Comparison of ENCODE assay signal across 1 cellular context in genomic region chr4:82901129-82901718, GRCh38.
A peak's percentile ranks its signal among the peaks of the same experiment; 100 is the strongest.
TF ChIP-seq lines count a peak whose summit lies in the region.

No MANE protein-coding gene starts in this region.

TF ChIP-seq in HEK293, 187 proteins besides CTCF, POLR2A, EP300 and RAD21 (continued from another document):
- no peak for TF ChIP-seq ZNF18 (tag by site-specific recombination; IDR thresholded peaks at IDR 0.05)
- TF ChIP-seq, protein P1, sequence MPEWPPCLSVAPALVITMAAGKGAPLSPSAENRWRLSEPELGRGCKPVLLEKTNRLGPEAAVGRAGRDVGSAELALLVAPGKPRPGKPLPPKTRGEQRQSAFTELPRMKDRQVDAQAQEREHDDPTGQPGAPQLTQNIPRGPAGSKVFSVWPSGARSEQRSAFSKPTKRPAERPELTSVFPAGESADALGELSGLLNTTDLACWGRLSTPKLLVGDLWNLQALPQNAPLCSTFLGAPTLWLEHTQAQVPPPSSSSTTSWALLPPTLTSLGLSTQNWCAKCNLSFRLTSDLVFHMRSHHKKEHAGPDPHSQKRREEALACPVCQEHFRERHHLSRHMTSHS (tag by site-specific recombination; IDR thresholded peaks at IDR 0.05) = no peak
- no peak for TF ChIP-seq ZBTB7A (tag by site-specific recombination; IDR thresholded peaks at IDR 0.05; ENCODE audit: low read depth)
- TF ChIP-seq ZNF169 (tag by site-specific recombination; IDR thresholded peaks at IDR 0.05) = no peak
- TF ChIP-seq YY2 (tag by site-specific recombination; IDR thresholded peaks at IDR 0.05) = 0 out of 2 replicates have a peak, but pooled peaks have one; percentile 8
- TF ChIP-seq MYNN (tag by site-specific recombination; IDR thresholded peaks at IDR 0.05; ENCODE audit: borderline replicate concordance) = no peak
- no peak for TF ChIP-seq SCRT1 (tag by site-specific recombination; IDR thresholded peaks at IDR 0.05; ENCODE audit: borderline replicate concordance)
- no peak for TF ChIP-seq TRIM28 (IDR thresholded peaks at IDR 0.05; ENCODE audit: borderline replicate concordance, low read length)
- TF ChIP-seq INSM2 (tag by site-specific recombination; IDR thresholded peaks at IDR 0.05) = no peak
- TF ChIP-seq ZNF449 (tag by site-specific recombination; IDR thresholded peaks at IDR 0.05) = no peak
- TF ChIP-seq ZFP69B (tag by site-specific recombination; IDR thresholded peaks at IDR 0.05) = no peak
- no peak for TF ChIP-seq KLF7 (tag by site-specific recombination; IDR thresholded peaks at IDR 0.05; ENCODE audit: borderline replicate concordance)
- TF ChIP-seq ZNF26 (tag by site-specific recombination; IDR thresholded peaks at IDR 0.05) = no peak
- no peak for TF ChIP-seq PATZ1 (tag by site-specific recombination; IDR thresholded peaks at IDR 0.05)
- no peak for TF ChIP-seq GFI1B (tag by site-specific recombination; IDR thresholded peaks at IDR 0.05)
- no peak for TF ChIP-seq ZNF629 (tag by site-specific recombination; IDR thresholded peaks at IDR 0.05)
- no peak for TF ChIP-seq ZNF626 (tag by site-specific recombination; IDR thresholded peaks at IDR 0.05)
- no peak for TF ChIP-seq ZNF133 (tag by site-specific recombination; IDR thresholded peaks at IDR 0.05)
- no peak for TF ChIP-seq ZFHX2 (tag by site-specific recombination; conservative IDR thresholded peaks at IDR 0.05)
- TF ChIP-seq ZBTB17 (tag by site-specific recombination; IDR thresholded peaks at IDR 0.05) = peak; percentile 99
- TF ChIP-seq ZNF366 (tag by site-specific recombination; conservative IDR thresholded peaks at IDR 0.05) = peak; percentile 43; the same call in 1 of the 2 replicates
- TF ChIP-seq ZNF513 (tag by site-specific recombination; IDR thresholded peaks at IDR 0.05) = no peak
- TF ChIP-seq SP3 (tag by site-specific recombination; IDR thresholded peaks at IDR 0.05) = no peak
- no peak for TF ChIP-seq KLF10 (tag by site-specific recombination; IDR thresholded peaks at IDR 0.05)
- TF ChIP-seq ZNF335 (tag by site-specific recombination; conservative IDR thresholded peaks at IDR 0.05) = peak; percentile 29
- TF ChIP-seq ZNF2 (tag by site-specific recombination; IDR thresholded peaks at IDR 0.05) = peak; percentile 88
- TF ChIP-seq, protein P2, sequence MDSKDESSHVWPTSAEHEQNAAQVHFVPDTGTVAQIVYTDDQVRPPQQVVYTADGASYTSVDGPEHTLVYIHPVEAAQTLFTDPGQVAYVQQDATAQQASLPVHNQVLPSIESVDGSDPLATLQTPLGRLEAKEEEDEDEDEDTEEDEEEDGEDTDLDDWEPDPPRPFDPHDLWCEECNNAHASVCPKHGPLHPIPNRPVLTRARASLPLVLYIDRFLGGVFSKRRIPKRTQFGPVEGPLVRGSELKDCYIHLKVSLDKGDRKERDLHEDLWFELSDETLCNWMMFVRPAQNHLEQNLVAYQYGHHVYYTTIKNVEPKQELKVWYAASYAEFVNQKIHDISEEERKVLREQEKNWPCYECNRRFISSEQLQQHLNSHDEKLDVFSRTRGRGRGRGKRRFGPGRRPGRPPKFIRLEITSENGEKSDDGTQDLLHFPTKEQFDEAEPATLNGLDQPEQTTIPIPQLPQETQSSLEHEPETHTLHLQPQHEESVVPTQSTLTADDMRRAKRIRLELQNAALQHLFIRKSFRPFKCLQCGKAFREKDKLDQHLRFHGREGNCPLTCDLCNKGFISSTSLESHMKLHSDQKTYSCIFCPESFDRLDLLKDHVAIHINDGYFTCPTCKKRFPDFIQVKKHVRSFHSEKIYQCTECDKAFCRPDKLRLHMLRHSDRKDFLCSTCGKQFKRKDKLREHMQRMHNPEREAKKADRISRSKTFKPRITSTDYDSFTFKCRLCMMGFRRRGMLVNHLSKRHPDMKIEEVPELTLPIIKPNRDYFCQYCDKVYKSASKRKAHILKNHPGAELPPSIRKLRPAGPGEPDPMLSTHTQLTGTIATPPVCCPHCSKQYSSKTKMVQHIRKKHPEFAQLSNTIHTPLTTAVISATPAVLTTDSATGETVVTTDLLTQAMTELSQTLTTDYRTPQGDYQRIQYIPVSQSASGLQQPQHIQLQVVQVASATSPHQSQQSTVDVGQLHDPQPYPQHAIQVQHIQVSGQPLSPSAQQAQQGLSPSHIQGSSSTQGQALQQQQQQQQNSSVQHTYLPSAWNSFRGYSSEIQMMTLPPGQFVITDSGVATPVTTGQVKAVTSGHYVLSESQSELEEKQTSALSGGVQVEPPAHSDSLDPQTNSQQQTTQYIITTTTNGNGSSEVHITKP (tag by site-specific recombination; IDR thresholded peaks at IDR 0.05) = peak; percentile 88
- TF ChIP-seq, protein P3, sequence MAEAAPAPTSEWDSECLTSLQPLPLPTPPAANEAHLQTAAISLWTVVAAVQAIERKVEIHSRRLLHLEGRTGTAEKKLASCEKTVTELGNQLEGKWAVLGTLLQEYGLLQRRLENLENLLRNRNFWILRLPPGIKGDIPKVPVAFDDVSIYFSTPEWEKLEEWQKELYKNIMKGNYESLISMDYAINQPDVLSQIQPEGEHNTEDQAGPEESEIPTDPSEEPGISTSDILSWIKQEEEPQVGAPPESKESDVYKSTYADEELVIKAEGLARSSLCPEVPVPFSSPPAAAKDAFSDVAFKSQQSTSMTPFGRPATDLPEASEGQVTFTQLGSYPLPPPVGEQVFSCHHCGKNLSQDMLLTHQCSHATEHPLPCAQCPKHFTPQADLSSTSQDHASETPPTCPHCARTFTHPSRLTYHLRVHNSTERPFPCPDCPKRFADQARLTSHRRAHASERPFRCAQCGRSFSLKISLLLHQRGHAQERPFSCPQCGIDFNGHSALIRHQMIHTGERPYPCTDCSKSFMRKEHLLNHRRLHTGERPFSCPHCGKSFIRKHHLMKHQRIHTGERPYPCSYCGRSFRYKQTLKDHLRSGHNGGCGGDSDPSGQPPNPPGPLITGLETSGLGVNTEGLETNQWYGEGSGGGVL (tag by site-specific recombination; IDR thresholded peaks at IDR 0.05) = no peak
TF ChIP-seq in HEK293: peak in this region for 7.
